In genomic region chr3:53773586-53774368, GRCh38 we compare ENCODE assay signal across 8 cellular contexts.
DNase-seq lines count a peak whose midpoint lies in the region; ATAC-seq and TF ChIP-seq lines count a peak whose summit lies in the region.

No MANE protein-coding gene starts in this region.

- peaks cover 39 to 64% of the 10 kb centered on the region in 2 donors for H3K27me3 Mint-ChIP-seq in effector memory CD8-positive, alpha-beta T cell

- peak; percentile 86 for DNase-seq in AG20443 (ENCODE audit: low spot score)
- peak; percentile 82 for DNase-seq in fibroblast of villous mesenchyme (ENCODE audit: low read depth)
- DNase-seq in effector memory CD4-positive, alpha-beta T cell = no peak
- no peak for DNase-seq in effector memory CD8-positive, alpha-beta T cell
- no peak for DNase-seq in HEK293T (ENCODE audit: extremely low spot score)
- DNase-seq in stimulated activated naive CD4-positive, alpha-beta T cell treated with Interleukin-2 at 50 U/mL for 16 hours (lab: John Stamatoyannopoulos, UW) = no peak

- H3K27ac ChIP-seq in effector memory CD4-positive, alpha-beta T cell (ENCODE audit: insufficient read depth, low read length, poor library complexity, severe bottlenecking) = no peak overlapping the region

- H3K27me3 ChIP-seq in effector memory CD4-positive, alpha-beta T cell (replicated peaks; ENCODE audit: control insufficient read depth, insufficient read depth, low read length, poor library complexity, severe bottlenecking) = no peaks in the 10 kb centered on the region

- no peak overlapping the region for H3K4me3 ChIP-seq in fibroblast of villous mesenchyme (ENCODE audit: low read depth, low read length)
- H3K4me3 ChIP-seq in effector memory CD4-positive, alpha-beta T cell (ENCODE audit: insufficient read depth, low read depth, low read length, poor library complexity, severe bottlenecking) = no peak overlapping the region

- TF ChIP-seq CTCF in fibroblast of villous mesenchyme (IDR thresholded peaks at IDR 0.05; ENCODE audit: insufficient read depth, low read depth, low read length) = no peak

- no peaks in the 10 kb centered on the region for H3K36me3 ChIP-seq in effector memory CD4-positive, alpha-beta T cell (ENCODE audit: control insufficient read depth, insufficient read depth, low read length)

- CTCF ChIA-PET in HEK293T (lab: Yijun Ruan, JAX) = no interaction called here

- H3K36me3 Mint-ChIP-seq in effector memory CD8-positive, alpha-beta T cell (ENCODE audit: insufficient read depth) = no peaks in the 10 kb centered on the region

- H3K4me1 Mint-ChIP-seq in effector memory CD8-positive, alpha-beta T cell (ENCODE audit: low read depth in 2 of 2) = no peaks in the 10 kb centered on the region

- no peak overlapping the region for H3K27ac Mint-ChIP-seq in effector memory CD8-positive, alpha-beta T cell

- POLR2A ChIA-PET in HEK293T (lab: Yijun Ruan, JAX) = no interaction called here

- H3K9me3 ChIP-seq in effector memory CD4-positive, alpha-beta T cell (ENCODE audit: control insufficient read depth, low read length) = no peaks in the 10 kb centered on the region

- H3K4me3 Mint-ChIP-seq in effector memory CD8-positive, alpha-beta T cell = no peak overlapping the region

- H3K9me3 Mint-ChIP-seq in effector memory CD8-positive, alpha-beta T cell = no peaks in the 10 kb centered on the region

- peak; percentile 88 for ATAC-seq in GM21360 (IDR thresholded peaks at IDR 0.05; ENCODE audit: unreplicated experiment)
- peak; percentile 88 for ATAC-seq in HG03460 (IDR thresholded peaks at IDR 0.05; ENCODE audit: unreplicated experiment)
- no peak for ATAC-seq in effector memory CD8-positive, alpha-beta T cell (replicated peaks)

- no peaks in the 10 kb centered on the region for H3K4me1 ChIP-seq in effector memory CD4-positive, alpha-beta T cell (ENCODE audit: control insufficient read depth, insufficient read depth, low read length, poor library complexity, severe bottlenecking)

TF ChIP-seq in HEK293T, 16 proteins besides CTCF, POLR2A, EP300 and RAD21:
- TF ChIP-seq FOXK2 (IDR thresholded peaks at IDR 0.05) = no peak
- TF ChIP-seq ELF4 (IDR thresholded peaks at IDR 0.05) = no peak
- no peak for TF ChIP-seq CTBP1 (IDR thresholded peaks at IDR 0.05; ENCODE audit: borderline replicate concordance)
- no peak for TF ChIP-seq SP1 (IDR thresholded peaks at IDR 0.05)
- no peak for TF ChIP-seq FOXM1 (IDR thresholded peaks at IDR 0.05; ENCODE audit: borderline replicate concordance)
- no peak for TF ChIP-seq BHLHE40 (IDR thresholded peaks at IDR 0.05; ENCODE audit: borderline replicate concordance)
- TF ChIP-seq PKNOX1 (IDR thresholded peaks at IDR 0.05) = no peak
- no peak for TF ChIP-seq HDGF (IDR thresholded peaks at IDR 0.05; ENCODE audit: borderline replicate concordance)
TF ChIP-seq in HEK293T: peak in this region for 0.

Comparison
In these comparisons a context has a peak if more than half of its experiments do, and no peak if none do; other contexts are left out.
1. DNase-seq: peak in AG20443 (single experiment) and fibroblast of villous mesenchyme (single experiment); none in effector memory CD4-positive, alpha-beta T cell (0 of 3), effector memory CD8-positive, alpha-beta T cell (0 of 3), HEK293T (single experiment) and stimulated activated naive CD4-positive, alpha-beta T cell treated with Interleukin-2 at 50 U/mL for 16 hours (single experiment).